ENCODE assay signal across 17 cellular contexts in the genomic region with DNA sequence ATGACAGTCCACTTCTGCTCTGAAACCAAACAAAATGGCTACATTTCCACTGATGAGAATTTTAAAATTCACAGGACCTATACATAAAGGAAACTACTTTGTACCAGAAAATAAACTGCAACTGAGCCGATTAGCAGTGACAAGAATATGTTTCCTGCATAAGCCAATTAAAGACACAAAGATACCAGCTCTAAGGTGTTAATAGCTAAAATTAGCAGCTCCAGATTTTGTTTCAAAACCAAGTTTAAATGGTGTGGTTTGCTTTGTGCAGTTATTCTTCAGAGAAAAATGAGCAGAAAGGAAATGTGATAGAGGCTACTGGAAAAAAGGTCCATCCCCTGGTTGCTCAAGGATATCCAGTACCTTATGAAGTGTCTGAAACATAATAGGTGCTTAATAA.
DNase-seq lines count a peak whose midpoint lies in the region; ATAC-seq, FAIRE-seq and TF ChIP-seq lines count a peak whose summit lies in the region.
"Had no signal": no experiment of that assay in that cellular context is flagged by ENCODE, and none has a peak within 500 bp of the region (broad histone marks: within the 10 kb centered on the region; RNA-seq: fewer than 3 reads in every experiment).

No MANE protein-coding gene starts in this region.

- H3K9me2 ChIP-seq in SK-N-SH (no peaks in the 10 kb centered on the region), OCI-LY1 (ENCODE audit: low read depth, low read length) (no peaks in the 10 kb centered on the region)

- TF ChIP-seq RAD21 in SK-N-SH (IDR thresholded peaks at IDR 0.05; ENCODE audit: low read length), result no peak

- TF ChIP-seq POLR2A in endothelial cell of umbilical vein (IDR thresholded peaks at IDR 0.05; ENCODE audit: low read depth, low read length), result no peak

- peaks cover 6% of the 10 kb centered on the region; the same call in 1 of the 2 replicates for H3K9me3 ChIP-seq in SK-N-SH
- H3K9me3 ChIP-seq in OCI-LY1 (ENCODE audit: low read length), result no peaks in the 10 kb centered on the region
- no peaks in the 10 kb centered on the region for H3K9me3 ChIP-seq in endothelial cell of umbilical vein (replicated peaks; ENCODE audit: control insufficient read depth, insufficient read depth, low read length)
- no peaks in the 10 kb centered on the region for H3K9me3 ChIP-seq in SJCRH30 (replicated peaks)
- H3K9me3 ChIP-seq: BLaER1 treated with 17β-estradiol and CSF1 and Interleukin-3, amounts not matched to agents 10 nM and 100 nM had no signal

- no peak overlapping the region for H3K27ac ChIP-seq in SK-N-SH (ENCODE audit: low read depth in 2 of 2, low read length in 1 of 2)
- H3K27ac ChIP-seq in OCI-LY1 (ENCODE audit: low read depth, low read length, poor library complexity, severe bottlenecking), result peak overlapping the region; percentile 80
- H3K27ac ChIP-seq in endothelial cell of umbilical vein (ENCODE audit: insufficient read depth, low read depth, low read length), result no peak overlapping the region
- H3K27ac ChIP-seq in SJCRH30, result no peak overlapping the region
- H3K27ac ChIP-seq: BLaER1 treated with 17β-estradiol and CSF1 and Interleukin-3, amounts not matched to agents 10 nM and 100 nM had no signal

- H3K36me3 ChIP-seq in SK-N-SH (replicated peaks in 1 of 2; ENCODE audit: control insufficient read depth in 1 of 2, insufficient read depth in 2 of 2, low read length in 1 of 2) (peaks cover 0 to under 1% of the 10 kb centered on the region in 2 experiments), OCI-LY1 (ENCODE audit: insufficient read depth, low read length) (peaks cover 24% of the 10 kb centered on the region), endothelial cell of umbilical vein (ENCODE audit: control insufficient read depth in 2 of 2, extremely low read depth in 1 of 2, insufficient read depth in 2 of 2, low read length in 2 of 2) (no peaks in the 10 kb centered on the region), SJCRH30 (no peaks in the 10 kb centered on the region)
- H3K36me3 ChIP-seq: BLaER1 treated with 17β-estradiol and CSF1 and Interleukin-3, amounts not matched to agents 10 nM and 100 nM had no signal

- WGBS in SK-N-SH (ENCODE audit: low lambda C conversion rate), result 85% methylated on average over 1 of the region's 1 CpG

- H3K9me1 ChIP-seq in endothelial cell of umbilical vein (replicated peaks; ENCODE audit: control insufficient read depth, extremely low read depth, insufficient read depth, low read length), result no peaks in the 10 kb centered on the region

- H4K20me1 ChIP-seq in SK-N-SH (ENCODE audit: insufficient read depth), result no peaks in the 10 kb centered on the region
- no peaks in the 10 kb centered on the region for H4K20me1 ChIP-seq in OCI-LY1 (ENCODE audit: insufficient read depth, low read length)
- no peaks in the 10 kb centered on the region for H4K20me1 ChIP-seq in endothelial cell of umbilical vein (replicated peaks; ENCODE audit: control insufficient read depth, extremely low read depth, insufficient read depth, low read length)
- H4K20me1 ChIP-seq: BLaER1 treated with 17β-estradiol and CSF1 and Interleukin-3, amounts not matched to agents 10 nM and 100 nM had no signal

- no peaks in the 10 kb centered on the region for H3F3A ChIP-seq in SK-N-SH (replicated peaks; ENCODE audit: insufficient read depth)
- H3F3A ChIP-seq in OCI-LY1 (ENCODE audit: insufficient read depth, low read length), result no peaks in the 10 kb centered on the region

- no TSS peak for BruUV-seq in endothelial cell of umbilical vein (replicated peaks; lab: Mats Ljungman, UMichigan)

- CTCF ChIA-PET in SK-N-SH (lab: Yijun Ruan, JAX) (interaction anchor here (1.0 kb wide), 1 partner anchor 28 kb away, joined by 3 read pairs; no protein-coding TSS in a partner anchor), endothelial cell of umbilical vein (lab: Charles Lee) (no interaction called here)

- DNase-seq in SK-N-SH (no peak), endothelial cell of umbilical vein (ENCODE audit: low read depth, low spot score) (no peak), omental fat pad (ENCODE audit: low spot score) (no peak), SJCRH30 (no peak)
- DNase-seq: 8988T; AML-193; Calu3; CD4-positive, CD25-positive, alpha-beta regulatory T cell; DMS79; GDM1; H9 had no signal

- H3K9ac ChIP-seq in SK-N-SH (no peak overlapping the region), OCI-LY1 (ENCODE audit: low read length) (peak overlapping the region; percentile 13; the same call in 1 of the 2 replicates), endothelial cell of umbilical vein (replicated peaks; ENCODE audit: extremely low read depth, insufficient read depth, low read length) (no peak overlapping the region)
- H3K9ac ChIP-seq: BLaER1 treated with 17β-estradiol and CSF1 and Interleukin-3, amounts not matched to agents 10 nM and 100 nM had no signal

- no peak for TF ChIP-seq EP300 in SK-N-SH (IDR thresholded peaks at IDR 0.05; ENCODE audit: borderline replicate concordance in 1 of 2, low read depth in 1 of 2, low read length in 1 of 2)

- ATAC-seq in SK-N-SH treated with all-trans-retinoic acid at 6 μM for 48 hours (no peak), omental fat pad (ENCODE audit: low FRiP score) (no peak), HG03457 (IDR thresholded peaks at IDR 0.05; ENCODE audit: unreplicated experiment) (no peak), HG02642 (IDR thresholded peaks at IDR 0.05; ENCODE audit: poor library complexity, unreplicated experiment) (no peak)
- ATAC-seq: GM23338 had no signal

- H3K4me1 ChIP-seq in SK-N-SH (ENCODE audit: control insufficient read depth in 1 of 2, insufficient read depth in 2 of 2, low read depth in 1 of 2, low read length in 1 of 2) (peaks cover 0 to 4% of the 10 kb centered on the region in 2 experiments; a peak in 1 of 4 replicates), OCI-LY1 (ENCODE audit: insufficient read depth, low read length, severe bottlenecking) (peaks cover 52% of the 10 kb centered on the region), endothelial cell of umbilical vein (ENCODE audit: control insufficient read depth, extremely low read depth, insufficient read depth, low read length) (no peaks in the 10 kb centered on the region), SJCRH30 (no peaks in the 10 kb centered on the region)

- H3K4me2 ChIP-seq in SK-N-SH (no peak overlapping the region), OCI-LY1 (ENCODE audit: low read length) (peak overlapping the region; percentile 55), endothelial cell of umbilical vein (ENCODE audit: insufficient read depth, low read length) (no peak overlapping the region)
- H3K4me2 ChIP-seq: GM23338 had no signal

- dilution Hi-C loops in endothelial cell of umbilical vein (cut with MboI; ENCODE audit: extremely low pct_ligation_motif_present, low sequenced_read_pairs), result no loop called here

- H3K79me2 ChIP-seq in SK-N-SH (ENCODE audit: insufficient read depth), result no peaks in the 10 kb centered on the region
- no peaks in the 10 kb centered on the region for H3K79me2 ChIP-seq in OCI-LY1 (ENCODE audit: insufficient read depth, low read length)
- H3K79me2 ChIP-seq in endothelial cell of umbilical vein (ENCODE audit: control insufficient read depth, insufficient read depth, low read length), result no peaks in the 10 kb centered on the region

- FAIRE-seq in endothelial cell of umbilical vein (lab: Jason Lieb, UNC), result peak; percentile 31

- peak overlapping the region; percentile 51; the same call in 1 of the 2 replicates for H2AFZ ChIP-seq in SK-N-SH (ENCODE audit: low read depth)
- peak overlapping the region; percentile 43; the same call in 1 of the 2 replicates for H2AFZ ChIP-seq in OCI-LY1 (ENCODE audit: low read length)
- H2AFZ ChIP-seq in endothelial cell of umbilical vein (ENCODE audit: low read depth, low read length), result no peak overlapping the region
- H2AFZ ChIP-seq: GM23338 had no signal

- H3K27me3 ChIP-seq in SK-N-SH (ENCODE audit: insufficient read depth) (no peaks in the 10 kb centered on the region), OCI-LY1 (ENCODE audit: insufficient read depth, low read length) (no peaks in the 10 kb centered on the region), endothelial cell of umbilical vein (ENCODE audit: control insufficient read depth in 2 of 2, insufficient read depth in 2 of 2, low read length in 2 of 2) (no peaks in the 10 kb centered on the region), SJCRH30 (no peaks in the 10 kb centered on the region)
- H3K27me3 ChIP-seq: BLaER1 treated with 17β-estradiol and CSF1 and Interleukin-3, amounts not matched to agents 10 nM and 100 nM had no signal

- H3K4me3 ChIP-seq in SK-N-SH (ENCODE audit: low read depth in 2 of 2, low read length in 1 of 2) (no peak overlapping the region), OCI-LY1 (ENCODE audit: low read depth, low read length, poor library complexity, severe bottlenecking) (no peak overlapping the region), endothelial cell of umbilical vein (replicated peaks in 1 of 3; ENCODE audit: insufficient read depth in 1 of 3, low read depth in 1 of 3, low read length in 3 of 3) (no peak overlapping the region), SJCRH30 (no peak overlapping the region)
- H3K4me3 ChIP-seq: BLaER1 treated with 17β-estradiol and CSF1 and Interleukin-3, amounts not matched to agents 10 nM and 100 nM; GM23338 had no signal

- no peak for TF ChIP-seq CTCF in SK-N-SH (IDR thresholded peaks at IDR 0.05)
- TF ChIP-seq CTCF in OCI-LY1 (IDR thresholded peaks at IDR 0.05; ENCODE audit: low read length), result no peak
- TF ChIP-seq CTCF in endothelial cell of umbilical vein (IDR thresholded peaks at IDR 0.05; ENCODE audit: extremely low read depth in 1 of 2, insufficient read depth in 1 of 2, low read depth in 1 of 2, low read length in 2 of 2), result no peak
- no peak for TF ChIP-seq CTCF in omental fat pad (IDR thresholded peaks at IDR 0.05)

- POLR2A ChIA-PET in SK-N-SH (lab: Yijun Ruan, JAX), result no interaction called here
- POLR2A ChIA-PET in endothelial cell of umbilical vein (lab: Charles Lee), result no interaction called here

- intact Hi-C loops in endothelial cell of umbilical vein (cut with micrococcal nuclease), result no loop called here

TF ChIP-seq in SK-N-SH, 30 proteins besides CTCF, POLR2A, EP300 and RAD21 (continues in another document):
- no peak for TF ChIP-seq NFIC (IDR thresholded peaks at IDR 0.05; ENCODE audit: borderline replicate concordance)
- no peak for TF ChIP-seq EZH2phosphoT487 (IDR thresholded peaks at IDR 0.05; ENCODE audit: borderline replicate concordance, low read depth)
- TF ChIP-seq MXI1 (IDR thresholded peaks at IDR 0.05; ENCODE audit: low read depth, low read length), result no peak

TF ChIP-seq in SK-N-SH treated with all-trans-retinoic acid at 6 μM for 48 hours, 23 proteins besides CTCF, POLR2A, EP300 and RAD21 (continues in another document):
- no peak for TF ChIP-seq ZFP3 (CRISPR knock-in tag; IDR thresholded peaks at IDR 0.05)
- TF ChIP-seq RARB (CRISPR knock-in tag; IDR thresholded peaks at IDR 0.05), result no peak
- TF ChIP-seq TOX (CRISPR knock-in tag; IDR thresholded peaks at IDR 0.05; ENCODE audit: borderline replicate concordance), result no peak
- no peak for TF ChIP-seq ARNTL (CRISPR knock-in tag; IDR thresholded peaks at IDR 0.05; ENCODE audit: borderline replicate concordance, low read depth)

TF ChIP-seq in endothelial cell of umbilical vein, 7 proteins besides CTCF, POLR2A, EP300 and RAD21 (continues in another document):
- TF ChIP-seq FOS (IDR thresholded peaks at IDR 0.05; ENCODE audit: borderline replicate concordance, insufficient read depth, low read length), result no peak
- TF ChIP-seq, protein P1, sequence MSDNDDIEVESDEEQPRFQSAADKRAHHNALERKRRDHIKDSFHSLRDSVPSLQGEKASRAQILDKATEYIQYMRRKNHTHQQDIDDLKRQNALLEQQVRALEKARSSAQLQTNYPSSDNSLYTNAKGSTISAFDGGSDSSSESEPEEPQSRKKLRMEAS (IDR thresholded peaks at IDR 0.05; ENCODE audit: insufficient read depth, insufficient read length), result no peak
